In genomic region chr19:41755328-41755913, GRCh38 we compare ENCODE assay signal across 1 cellular context.
TF ChIP-seq lines count a peak whose summit lies in the region.

CEACAM6 (plus strand) TSS chr19:41755530; CDS start chr19:41755639, 109 bp downstream.

TF ChIP-seq in HepG2, 621 proteins besides CTCF, POLR2A, EP300 and RAD21:
- TF ChIP-seq ZNF367 (CRISPR knock-in tag; IDR thresholded peaks at IDR 0.05; ENCODE audit: borderline replicate concordance) = no peak
- no peak for TF ChIP-seq NCOA5 (CRISPR knock-in tag; IDR thresholded peaks at IDR 0.05)
- no peak for TF ChIP-seq NR2F6 (IDR thresholded peaks at IDR 0.05)
- no peak for TF ChIP-seq NR2F6 (CRISPR knock-in tag; IDR thresholded peaks at IDR 0.05)
- no peak for TF ChIP-seq MAX (IDR thresholded peaks at IDR 0.05)
- peak; percentile 38; the same call in 1 of the 2 replicates for TF ChIP-seq ZNF263 (CRISPR knock-in tag; IDR thresholded peaks at IDR 0.05)
